In genomic region chr5:150535611-150536010, GRCh38 we compare ENCODE assay signal across 23 cellular contexts.
"Had no signal": no experiment of that assay in that cellular context is flagged by ENCODE, and none has a peak within 500 bp of the region (broad histone marks: within the 10 kb centered on the region; RNA-seq: fewer than 3 reads in every experiment).

No MANE protein-coding gene starts in this region.

- DNase-seq: Kasumi-1, MM.1S, NCI-H1092 treated with DMSO at 0.1 percent for 48 hours, NCI-H1436, NCI-H187, NCI-H2029, NCI-H2081 treated with DMSO at 0.1 percent for 48 hours, NCI-H2171, NCI-H226, NCI-H446, NCI-H510A, NCI-H524 treated with DMSO at 0.1 percent for 48 hours, NCI-H69, NCI-H774, RPMI8226, SHP77, SK-N-SH had no signal

- H3K27me3 Mint-ChIP-seq: IgD-negative memory B cell had no signal

- H3K9me3 ChIP-seq: SK-N-SH had no signal

- H3K4me3 ChIP-seq: K562 had no signal

- H3K4me3 Mint-ChIP-seq: IgD-negative memory B cell had no signal

- FAIRE-seq: HTR-8/SVneo, K562, RCC 7860 had no signal

- ATAC-seq: K562 had no signal

- H3K4me1 Mint-ChIP-seq: IgD-negative memory B cell had no signal

- H3K27ac Mint-ChIP-seq: IgD-negative memory B cell had no signal

- H3K9ac ChIP-seq: KMS-11, SK-N-SH had no signal

- H3K27ac ChIP-seq: HL-60, KMS-11 had no signal

- H3K4me2 ChIP-seq: KMS-11, SK-N-SH had no signal
